Comparison of ENCODE assay signal across 17 cellular contexts in the genomic region with DNA sequence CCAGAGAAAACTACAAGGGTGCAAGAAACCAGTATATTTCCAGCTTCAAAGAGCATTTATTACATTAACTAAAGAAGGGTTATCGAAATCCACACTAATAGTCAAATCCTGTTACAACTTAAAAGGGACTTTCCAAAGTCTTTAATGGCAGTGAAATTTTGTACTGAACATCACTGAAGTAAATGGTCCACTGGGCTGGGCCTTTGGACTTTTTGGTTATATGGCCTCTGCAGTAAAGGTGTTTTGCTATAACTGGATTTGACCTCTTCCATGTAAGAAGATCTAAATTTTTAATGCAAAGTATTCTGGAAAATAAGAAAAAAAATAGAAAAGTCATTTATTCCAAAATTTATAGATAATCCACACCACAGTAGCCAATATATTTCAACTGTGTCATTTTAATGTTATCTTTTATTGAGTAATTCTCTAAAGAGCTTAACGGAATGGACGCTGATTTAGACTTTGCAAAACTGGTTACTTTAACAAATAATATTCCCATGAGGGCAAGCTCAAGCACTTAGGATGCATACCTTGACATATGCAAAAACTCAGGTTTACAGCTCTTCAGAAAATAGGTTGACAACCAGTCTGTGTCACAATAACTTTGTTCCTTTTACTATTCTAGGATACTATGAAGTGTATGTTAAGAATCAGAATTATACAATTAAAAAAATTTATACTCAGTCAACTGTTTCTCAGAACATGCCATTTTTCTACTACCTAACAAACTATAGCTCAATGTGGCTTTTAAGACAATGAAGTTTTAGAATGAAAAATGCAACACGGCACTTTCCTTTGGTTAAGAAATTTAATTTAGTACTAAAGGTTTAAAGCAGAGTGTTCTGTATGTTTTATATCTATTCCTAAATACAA. TPM values are rescaled to one million over a fixed set of nuclear protein-coding genes. Genes with fewer than 3 reads are reported as not detected.
DNase-seq lines count a peak whose midpoint lies in the region; ATAC-seq and TF ChIP-seq lines count a peak whose summit lies in the region.
"Had no signal": no experiment of that assay in that cellular context is flagged by ENCODE, and none has a peak within 500 bp of the region (broad histone marks: within the 10 kb centered on the region; RNA-seq: fewer than 3 reads in every experiment).

No MANE protein-coding gene starts in this region.

- H3K27me3 ChIP-seq in Panc1 (ENCODE audit: control insufficient read depth, insufficient read depth, low read length), result no peaks in the 10 kb centered on the region
- no peaks in the 10 kb centered on the region for H3K27me3 ChIP-seq in endodermal cell (ENCODE audit: control insufficient read depth, insufficient read depth, low read length, poor library complexity, severe bottlenecking)
- H3K27me3 ChIP-seq in foreskin keratinocyte, result no peaks in the 10 kb centered on the region
- H3K27me3 ChIP-seq: adrenal gland had no signal

- no peak overlapping the region for H3K9ac ChIP-seq in endodermal cell (ENCODE audit: extremely low read depth, low read length, poor library complexity, severe bottlenecking)
- H3K9ac ChIP-seq: parathyroid adenoma had no signal

- no peaks in the 10 kb centered on the region for H3K9me3 ChIP-seq in Panc1 (ENCODE audit: control insufficient read depth, insufficient read depth, low read depth, low read length)
- H3K9me3 ChIP-seq in endodermal cell (ENCODE audit: control insufficient read depth, low read length), result no peaks in the 10 kb centered on the region
- H3K9me3 ChIP-seq: adrenal gland had no signal

- H3K27me3 Mint-ChIP-seq in activated T-cell treated with anti-CD3 and anti-CD28 coated beads, Interleukin-2, amount 50 U/mL, for 4 hours (ENCODE audit: low read depth), result no peaks in the 10 kb centered on the region
- H3K27me3 Mint-ChIP-seq in endodermal cell (ENCODE audit: insufficient read depth), result no peaks in the 10 kb centered on the region

- in situ Hi-C loops in Panc1 (cut with HindIII; ENCODE audit: low pct_unique_long_range_greater_than_20kb, low sequenced_read_pairs), result no loop called here

- CTCF ChIA-PET in Panc1 (lab: Charles Lee), result interaction anchor here (0.6 kb wide), 1 partner anchor 152 kb away, joined by 3 read pairs; no protein-coding TSS in a partner anchor

- H3K36me3 ChIP-seq in Panc1 (ENCODE audit: control insufficient read depth, insufficient read depth, low read length) (peaks cover 86% of the 10 kb centered on the region), endodermal cell (ENCODE audit: control insufficient read depth, insufficient read depth, low read length) (peaks cover 98% of the 10 kb centered on the region)

- peak overlapping the region; percentile 36 for H3K27ac Mint-ChIP-seq in endodermal cell
- H3K27ac Mint-ChIP-seq in stimulated activated effector memory CD8-positive, alpha-beta T cell treated with anti-CD3 and anti-CD28 coated beads, Interleukin-12 subunit alpha, Interleukin-12 subunit beta, amount 100 ng/mL, for 72 hours, result peak overlapping the region; percentile 100

- H3K4me1 ChIP-seq in Panc1 (ENCODE audit: control insufficient read depth, insufficient read depth, low read length), result peaks cover 23% of the 10 kb centered on the region; the same call in 1 of the 2 replicates
- no peaks in the 10 kb centered on the region for H3K4me1 ChIP-seq in endodermal cell (ENCODE audit: control insufficient read depth, insufficient read depth, low read length)
- H3K4me1 ChIP-seq in foreskin keratinocyte, result peaks cover 25% of the 10 kb centered on the region

- peaks cover 71% of the 10 kb centered on the region for H3K4me1 Mint-ChIP-seq in activated T-cell treated with anti-CD3 and anti-CD28 coated beads, Interleukin-2, amount 50 U/mL, for 4 hours (ENCODE audit: low read depth)
- peaks cover 32% of the 10 kb centered on the region for H3K4me1 Mint-ChIP-seq in endodermal cell
- H3K4me1 Mint-ChIP-seq in stimulated activated effector memory CD8-positive, alpha-beta T cell treated with anti-CD3 and anti-CD28 coated beads, Interleukin-12 subunit alpha, Interleukin-12 subunit beta, amount 100 ng/mL, for 72 hours, result peaks cover 63% of the 10 kb centered on the region

- intact Hi-C loops in Panc1 (cut with micrococcal nuclease; ENCODE audit: unreplicated experiment), result no loop called here

- no peaks in the 10 kb centered on the region for H3K9me3 Mint-ChIP-seq in activated T-cell treated with anti-CD3 and anti-CD28 coated beads, Interleukin-2, amount 50 U/mL, for 4 hours
- no peaks in the 10 kb centered on the region for H3K9me3 Mint-ChIP-seq in endodermal cell
- no peaks in the 10 kb centered on the region for H3K9me3 Mint-ChIP-seq in stimulated activated effector memory CD8-positive, alpha-beta T cell treated with anti-CD3 and anti-CD28 coated beads, Interleukin-12 subunit alpha, Interleukin-12 subunit beta, amount 100 ng/mL, for 72 hours
- H3K9me3 Mint-ChIP-seq: T-helper 1 cell treated with Interleukin-12 subunit alpha and Interleukin-12 subunit beta and Interleukin-4 antibody, amounts not matched to agents 30 μg/mL and 1 μg/mL, for 36 hours had no signal

- TF ChIP-seq CTCF in Panc1 (IDR thresholded peaks at IDR 0.05) (no peak), endodermal cell (conservative IDR thresholded peaks at IDR 0.05) (no peak), foreskin keratinocyte (conservative IDR thresholded peaks at IDR 0.05) (no peak)

- DNase-seq in activated T-cell treated with anti-CD3 and anti-CD28 coated beads, Interleukin-2, amount 50 U/mL, for 4 hours, result no peak
- DNase-seq in activated T-cell treated with anti-CD3 and anti-CD28 coated beads, Interleukin-2, amount 50 U/mL, for 1 hour, result no peak
- DNase-seq in Panc1 (ENCODE audit: low read depth, low spot score), result no peak
- no peak for DNase-seq in endodermal cell
- DNase-seq in stimulated activated effector memory CD8-positive, alpha-beta T cell treated with anti-CD3 and anti-CD28 coated beads, Interleukin-12 subunit alpha, Interleukin-12 subunit beta, amount 100 ng/mL, for 72 hours (ENCODE audit: low spot score in 2 of 2), result no peak
- no peak for DNase-seq in GM19240 (ENCODE audit: insufficient read length, low spot score)
- no peak for DNase-seq in activated effector memory CD4-positive, alpha-beta T cell treated with Interleukin-2 at 50 U/mL for 16 hours
- DNase-seq in foreskin keratinocyte, result no peak
- DNase-seq: activated CD4-positive, alpha-beta T cell treated with anti-CD3 and anti-CD28 coated beads, Interleukin-2, amount 50 U/mL, for 4 hours; adrenal gland; cortex of kidney; DMS53; NCI-H1105 treated with DMSO at 0.1 percent for 48 hours; NCI-H510A treated with DMSO at 0.1 percent for 48 hours; stimulated activated CD4-positive, alpha-beta T cell treated with anti-CD3 and anti-CD28 coated beads, Interleukin-12 subunit alpha, Interleukin-12 subunit beta, amount 100 ng/mL, for 4 hours had no signal

- peaks cover 58% of the 10 kb centered on the region for H3K36me3 Mint-ChIP-seq in activated T-cell treated with anti-CD3 and anti-CD28 coated beads, Interleukin-2, amount 50 U/mL, for 4 hours (ENCODE audit: insufficient read depth)
- peaks cover 79% of the 10 kb centered on the region for H3K36me3 Mint-ChIP-seq in endodermal cell (ENCODE audit: low read depth)
- peaks cover 100% of the 10 kb centered on the region for H3K36me3 Mint-ChIP-seq in stimulated activated effector memory CD8-positive, alpha-beta T cell treated with anti-CD3 and anti-CD28 coated beads, Interleukin-12 subunit alpha, Interleukin-12 subunit beta, amount 100 ng/mL, for 72 hours

- peak overlapping the region; percentile 65 for H3K4me3 Mint-ChIP-seq in activated T-cell treated with anti-CD3 and anti-CD28 coated beads, Interleukin-2, amount 50 U/mL, for 4 hours
- no peak overlapping the region for H3K4me3 Mint-ChIP-seq in endodermal cell
- H3K4me3 Mint-ChIP-seq in stimulated activated effector memory CD8-positive, alpha-beta T cell treated with anti-CD3 and anti-CD28 coated beads, Interleukin-12 subunit alpha, Interleukin-12 subunit beta, amount 100 ng/mL, for 72 hours, result peak overlapping the region; percentile 85

- WGBS in endodermal cell (ENCODE audit: insufficient coverage in 1 of 2, insufficient read length in 1 of 2), 2 experiments, result 93 to 96% methylated on average over 3 to 4 of the region's 4 CpGs

- H3K27ac ChIP-seq in Panc1 (ENCODE audit: low read length) (no peak overlapping the region; the same call in 1 of the 2 replicates), endodermal cell (ENCODE audit: low read depth, low read length) (no peak overlapping the region), foreskin keratinocyte (no peak overlapping the region)
- H3K27ac ChIP-seq: adrenal gland, parathyroid adenoma had no signal

- no peak overlapping the region for H3K4me3 ChIP-seq in Panc1 (ENCODE audit: low read depth in 2 of 2, low read length in 2 of 2)
- H3K4me3 ChIP-seq in endodermal cell (ENCODE audit: low read length), result peak overlapping the region; percentile 70

- POLR2A ChIA-PET in Panc1 (lab: Charles Lee), result interaction anchor here (0.6 kb wide), 1 partner anchor 607 kb away, joined by 3 read pairs; no protein-coding TSS in a partner anchor

- TSS peak; percentile 0 for BruUV-seq in Panc1 (replicated peaks; lab: Mats Ljungman, UMichigan)

- ATAC-seq in activated T-cell treated with anti-CD3 and anti-CD28 coated beads, Interleukin-2, amount 50 U/mL, for 4 hours, result no peak
- ATAC-seq in Panc1 (no peak), foreskin keratinocyte (no peak)
- no peak for ATAC-seq in stimulated activated effector memory CD8-positive, alpha-beta T cell treated with anti-CD3 and anti-CD28 coated beads, Interleukin-12 subunit alpha, Interleukin-12 subunit beta, amount 100 ng/mL, for 72 hours

RNA-seq across cellular contexts. Expression of a gene that starts 7.0 kb away (rescaled TPM):
- total RNA-seq in activated T-cell treated with anti-CD3 and anti-CD28 coated beads, Interleukin-2, amount 50 U/mL, for 4 hours, result 100 to 1,000 TPM; 336 to 375 (median 337) TPM
- total RNA-seq in Panc1 (2021; ENCODE audit: unreplicated experiment) (282 TPM), endodermal cell (100 to 1,000 TPM; 276 to 332 TPM), foreskin keratinocyte (156 and 159 TPM in 2 replicates)
- polyA plus RNA-seq in Panc1 (2012; ENCODE audit: insufficient read length), result 187 TPM
- polyA plus RNA-seq in endodermal cell (2013, experiment 1 of 2), result 233 TPM
- polyA plus RNA-seq in endodermal cell (2013, experiment 2 of 2), result 202 TPM
- 95.2 and 109 TPM in 2 replicates for polyA plus RNA-seq in foreskin keratinocyte

RNA-seq across cellular contexts. Expression of a gene that starts 35.8 kb away (rescaled TPM):
- 100 to 1,000 TPM; 160 to 171 (median 171) TPM for total RNA-seq in activated T-cell treated with anti-CD3 and anti-CD28 coated beads, Interleukin-2, amount 50 U/mL, for 4 hours
- 319 TPM for total RNA-seq in Panc1 (2021; ENCODE audit: unreplicated experiment)
- polyA plus RNA-seq in Panc1 (2012; ENCODE audit: insufficient read length), result 767 TPM
- total RNA-seq in endodermal cell, result 100 to 1,000 TPM; 194 to 243 TPM
- 207 TPM for polyA plus RNA-seq in endodermal cell (2013, experiment 1 of 2)
- polyA plus RNA-seq in endodermal cell (2013, experiment 2 of 2), result 196 TPM
- total RNA-seq in foreskin keratinocyte, result 271 and 286 TPM in 2 replicates
- polyA plus RNA-seq in foreskin keratinocyte, result 402 and 478 TPM in 2 replicates

RNA-seq across cellular contexts. Expression of a gene that starts 35.9 kb away (rescaled TPM):
- total RNA-seq in activated T-cell treated with anti-CD3 and anti-CD28 coated beads, Interleukin-2, amount 50 U/mL, for 4 hours, result 10 to 100 TPM; 29.0 to 39.4 (median 38.4) TPM
- total RNA-seq in Panc1 (2021; ENCODE audit: unreplicated experiment) (44.9 TPM), endodermal cell (10 to 100 TPM; 17.0 to 30.9 TPM), foreskin keratinocyte (33.0 and 35.7 TPM in 2 replicates)
- 32.6 TPM for polyA plus RNA-seq in Panc1 (2012; ENCODE audit: insufficient read length)
- 30.1 TPM for polyA plus RNA-seq in endodermal cell (2013, experiment 1 of 2)
- polyA plus RNA-seq in endodermal cell (2013, experiment 2 of 2), result 21.7 TPM
- polyA plus RNA-seq in foreskin keratinocyte, result 27.5 and 30.0 TPM in 2 replicates

RNA-seq across cellular contexts. Expression of a gene that starts 36.8 kb away (rescaled TPM):
- total RNA-seq in activated T-cell treated with anti-CD3 and anti-CD28 coated beads, Interleukin-2, amount 50 U/mL, for 4 hours, result 10 to 100 TPM; 47.7 to 59.4 (median 48.8) TPM
- 51.5 TPM for total RNA-seq in Panc1 (2021; ENCODE audit: unreplicated experiment)
- 22.6 TPM for polyA plus RNA-seq in Panc1 (2012; ENCODE audit: insufficient read length)
- 10 to 100 TPM; 68.1 to 78.8 TPM for total RNA-seq in endodermal cell
- polyA plus RNA-seq in endodermal cell (2013, experiment 1 of 2), result 41.6 TPM
- polyA plus RNA-seq in endodermal cell (2013, experiment 2 of 2), result 45.6 TPM
- total RNA-seq in foreskin keratinocyte, result 27.9 and 28.1 TPM in 2 replicates
- polyA plus RNA-seq in foreskin keratinocyte, result 17.7 and 18.5 TPM in 2 replicates
